ENCODE assay signal across 9 cellular contexts in the genomic region with DNA sequence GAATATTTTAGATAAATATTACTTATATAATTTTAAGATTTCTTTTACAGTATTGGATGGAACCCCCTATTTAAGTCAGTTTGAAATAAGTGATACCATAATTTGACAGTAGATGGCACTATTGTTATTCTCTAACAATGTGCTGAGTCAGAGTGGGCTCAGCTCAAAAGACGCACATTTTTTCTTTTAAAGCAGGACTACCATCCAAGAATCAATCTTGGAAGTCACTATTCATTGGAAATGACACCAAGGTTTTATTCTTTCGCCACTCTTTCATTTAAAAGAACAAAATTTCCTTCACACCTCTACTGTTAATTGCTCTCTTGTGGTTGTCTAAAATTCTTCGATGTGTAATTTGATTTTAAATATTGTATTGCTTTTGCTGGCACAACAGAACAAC. TPM values are rescaled to one million over a fixed set of nuclear protein-coding genes. Genes with fewer than 3 reads are reported as not detected.
DNase-seq lines count a peak whose midpoint lies in the region; ATAC-seq and TF ChIP-seq lines count a peak whose summit lies in the region.
"Had no signal": no experiment of that assay in that cellular context is flagged by ENCODE, and none has a peak within 500 bp of the region (broad histone marks: within the 10 kb centered on the region; RNA-seq: fewer than 3 reads in every experiment).

No MANE protein-coding gene starts in this region.

- no peak overlapping the region for H3K4me3 ChIP-seq in DND-41 (ENCODE audit: low read depth in 1 of 2, low read length in 2 of 2)
- no peak overlapping the region for H3K4me3 ChIP-seq in breast epithelium
- H3K4me3 ChIP-seq in thoracic aorta = peak overlapping the region; percentile 36

- no peak for DNase-seq in DND-41
- peak; percentile 88 for DNase-seq in NCI-H748 (lab: John Stamatoyannopoulos, UW; ENCODE audit: unreplicated experiment)
- no peak for DNase-seq in breast epithelium (ENCODE audit: low spot score in 2 of 2)
- peak; percentile 43 for DNase-seq in kidney glomerular epithelial cell (lab: John Stamatoyannopoulos, UW)
- no peak for DNase-seq in thoracic aorta (ENCODE audit: low spot score)
- DNase-seq in activated T-cell treated with anti-CD3 and anti-CD28 coated beads, Interleukin-2, amount 50 U/mL, for 24 hours = no peak

- H2AFZ ChIP-seq in DND-41 (ENCODE audit: low read depth, low read length) = 0 out of 2 replicates have a peak overlapping the region, but pooled peaks have one; percentile 11

- no peaks in the 10 kb centered on the region for H3K36me3 ChIP-seq in DND-41 (ENCODE audit: insufficient read depth, low read length)
- no peaks in the 10 kb centered on the region for H3K36me3 ChIP-seq in breast epithelium
- H3K36me3 ChIP-seq in thoracic aorta = no peaks in the 10 kb centered on the region

- no peaks in the 10 kb centered on the region for H4K20me1 ChIP-seq in DND-41 (ENCODE audit: insufficient read depth, low read length)

- H3K9me3 Mint-ChIP-seq in activated T-cell treated with anti-CD3 and anti-CD28 coated beads, Interleukin-2, amount 50 U/mL, for 24 hours = no peaks in the 10 kb centered on the region
- H3K9me3 Mint-ChIP-seq: activated naive CD4-positive, alpha-beta T cell treated with anti-CD3 and anti-CD28 coated beads, Interleukin-2, amount 50 U/mL, for 72 hours had no signal

- no peaks in the 10 kb centered on the region for H3K79me2 ChIP-seq in DND-41 (ENCODE audit: insufficient read depth, low read length)

- peaks cover 8% of the 10 kb centered on the region for H3K27me3 Mint-ChIP-seq in activated T-cell treated with anti-CD3 and anti-CD28 coated beads, Interleukin-2, amount 50 U/mL, for 24 hours

- peaks cover 2% of the 10 kb centered on the region for H3K4me1 Mint-ChIP-seq in activated T-cell treated with anti-CD3 and anti-CD28 coated beads, Interleukin-2, amount 50 U/mL, for 24 hours (ENCODE audit: low read depth)

- peak overlapping the region; percentile 8; the same call in 1 of the 2 replicates for H3K4me2 ChIP-seq in DND-41 (ENCODE audit: insufficient read depth, low read length)

- H3K4me1 ChIP-seq in DND-41 (ENCODE audit: insufficient read depth, low read length) (peaks cover 26% of the 10 kb centered on the region), breast epithelium (no peaks in the 10 kb centered on the region), thoracic aorta (ENCODE audit: control insufficient read depth in 1 of 2, low read depth in 2 of 2) (peaks cover 8 to 17% of the 10 kb centered on the region in 2 donors)

- TF ChIP-seq POLR2A in breast epithelium (IDR thresholded peaks at IDR 0.05) = no peak

- H3K36me3 Mint-ChIP-seq in activated T-cell treated with anti-CD3 and anti-CD28 coated beads, Interleukin-2, amount 50 U/mL, for 24 hours (ENCODE audit: low read depth) = no peaks in the 10 kb centered on the region
- H3K36me3 Mint-ChIP-seq: activated naive CD4-positive, alpha-beta T cell treated with anti-CD3 and anti-CD28 coated beads, Interleukin-2, amount 50 U/mL, for 72 hours had no signal

- peak; percentile 89 for ATAC-seq in DND-41 (ENCODE audit: insufficient read depth, low read depth)
- ATAC-seq in GM21367 (IDR thresholded peaks at IDR 0.05; ENCODE audit: unreplicated experiment) = peak; percentile 70
- ATAC-seq in HG03521 (IDR thresholded peaks at IDR 0.05; ENCODE audit: unreplicated experiment) = peak; percentile 65
- ATAC-seq in thoracic aorta (ENCODE audit: insufficient number of reproducible peaks, low FRiP score, low read depth) = no peak

- no peak overlapping the region for H3K27ac Mint-ChIP-seq in activated T-cell treated with anti-CD3 and anti-CD28 coated beads, Interleukin-2, amount 50 U/mL, for 24 hours
- H3K27ac Mint-ChIP-seq: activated naive CD4-positive, alpha-beta T cell treated with anti-CD3 and anti-CD28 coated beads, Interleukin-2, amount 50 U/mL, for 72 hours had no signal

- peak; percentile 73 for TF ChIP-seq CTCF in DND-41 (IDR thresholded peaks at IDR 0.05; ENCODE audit: borderline replicate concordance, extremely low read depth, low read length, poor library complexity, severe bottlenecking)
- peak in 2 of 3 donors; percentile 56 to 59 for TF ChIP-seq CTCF in breast epithelium (IDR thresholded peaks at IDR 0.05)
- TF ChIP-seq CTCF in thoracic aorta (IDR thresholded peaks at IDR 0.05) = peak; percentile 65

- H3K4me3 Mint-ChIP-seq in activated T-cell treated with anti-CD3 and anti-CD28 coated beads, Interleukin-2, amount 50 U/mL, for 24 hours = no peak overlapping the region

- no peaks in the 10 kb centered on the region for H3K27me3 ChIP-seq in DND-41 (ENCODE audit: insufficient read depth, low read length, poor library complexity)
- no peaks in the 10 kb centered on the region for H3K27me3 ChIP-seq in breast epithelium
- H3K27me3 ChIP-seq in thoracic aorta (replicated peaks; ENCODE audit: insufficient read depth) = no peaks in the 10 kb centered on the region

- H3K9me3 ChIP-seq in DND-41 (ENCODE audit: insufficient read depth, low read length, severe bottlenecking) (no peaks in the 10 kb centered on the region), breast epithelium (no peaks in the 10 kb centered on the region), thoracic aorta (no peaks in the 10 kb centered on the region)

- intact Hi-C loops in breast epithelium (cut with DNase I; ENCODE audit: low total_unique reads) = no loop called here

- H3K27ac ChIP-seq in DND-41 (ENCODE audit: low read length) = 0 out of 2 replicates have a peak overlapping the region, but pooled peaks have one; percentile 17
- H3K27ac ChIP-seq in breast epithelium = no peak overlapping the region
- H3K27ac ChIP-seq in thoracic aorta = no peak overlapping the region

- H3K9ac ChIP-seq in DND-41 (ENCODE audit: low read depth, low read length) = no peak overlapping the region

RNA-seq across cellular contexts. Expression of gene SPAG16, which starts 32.6 kb away (rescaled TPM):
- total RNA-seq in breast epithelium (10 to 100 TPM; 25.3 to 42.0 (median 41.7) TPM), thoracic aorta (10 to 100 TPM in 1 of 2 donors, 1 to 10 TPM in 1; 7.4 to 26.3 TPM)

Comparison
In these comparisons a context has a peak if more than half of its experiments do, and no peak if none do; other contexts are left out.
1. DNase-seq: peak in NCI-H748 (single experiment) and kidney glomerular epithelial cell (single experiment); none in DND-41 (single experiment), breast epithelium (0 of 2), thoracic aorta (single experiment) and activated T-cell treated with anti-CD3 and anti-CD28 coated beads, Interleukin-2, amount 50 U/mL, for 24 hours (single experiment).
2. Peak in every context shown above with its lines, with median percentiles within 50 percentile points of each other: CTCF ChIP-seq.